In genomic region chr11:71248251-71248570, GRCh38 we compare ENCODE assay signal across 1 cellular context.
TF ChIP-seq lines count a peak whose summit lies in the region.

No MANE protein-coding gene starts in this region.

TF ChIP-seq in HepG2, 621 proteins besides CTCF, POLR2A, EP300 and RAD21 (continued from another document):
- TF ChIP-seq ZBTB33 (CRISPR knock-in tag; IDR thresholded peaks at IDR 0.05) (peak; percentile 60; the same call in 1 of the 2 replicates), SKIL (CRISPR knock-in tag; IDR thresholded peaks at IDR 0.05; ENCODE audit: borderline replicate concordance) (no peak), PHF20 (CRISPR knock-in tag; IDR thresholded peaks at IDR 0.05) (no peak), MBD4 (IDR thresholded peaks at IDR 0.05; ENCODE audit: borderline replicate concordance, low read length) (no peak), FOSL1 (CRISPR knock-in tag; IDR thresholded peaks at IDR 0.05; ENCODE audit: borderline replicate concordance) (no peak), ZC3H4 (CRISPR knock-in tag; IDR thresholded peaks at IDR 0.05; ENCODE audit: borderline replicate concordance) (no peak), DNMT1 (CRISPR knock-in tag; IDR thresholded peaks at IDR 0.05) (no peak), REXO4 (CRISPR knock-in tag; IDR thresholded peaks at IDR 0.05; ENCODE audit: borderline replicate concordance) (no peak)
TF ChIP-seq in HepG2: peak in this region for 1.
